Comparison of ENCODE assay signal across 19 cellular contexts in the genomic region with DNA sequence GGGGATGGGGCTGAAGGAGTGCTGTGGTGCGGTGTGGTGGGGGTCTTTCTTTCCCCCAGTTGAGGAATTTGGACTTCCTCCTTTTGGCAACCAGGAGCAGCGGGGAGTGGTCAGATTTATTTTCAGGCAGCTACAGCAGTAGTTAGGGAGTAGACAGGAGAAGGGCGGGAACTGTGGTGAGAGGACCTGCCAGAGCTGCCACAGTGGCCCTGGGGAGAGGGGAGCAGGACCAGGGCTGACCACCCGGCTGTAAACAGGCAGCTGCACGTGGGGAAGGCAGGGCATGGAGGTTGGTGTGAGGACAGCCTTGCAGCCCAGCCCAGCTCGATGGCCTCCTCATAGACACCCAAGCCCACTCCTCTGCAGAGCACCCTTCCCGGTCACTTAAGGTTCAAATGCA.
"Had no signal": no experiment of that assay in that cellular context is flagged by ENCODE, and none has a peak within 500 bp of the region (broad histone marks: within the 10 kb centered on the region; RNA-seq: fewer than 3 reads in every experiment).

No MANE protein-coding gene starts in this region.

- DNase-seq: activated effector memory CD4-positive, alpha-beta T cell treated with Interleukin-2 at 50 U/mL for 16 hours; activated T-cell treated with anti-CD3 and anti-CD28 coated beads, Interleukin-2, amount 50 U/mL, for 1 hour; body of pancreas; dorsolateral prefrontal cortex; esophagus squamous epithelium; foreskin fibroblast; heart left ventricle; islet precursor cell; left lung; psoas muscle; right lobe of liver; stimulated activated CD4-positive, alpha-beta T cell treated with anti-CD3 and anti-CD28 coated beads, Interleukin-4, amount 100 ng/mL, for 1 hour; stimulated activated CD8-positive, alpha-beta memory T cell treated with anti-CD3 and anti-CD28 coated beads, Interleukin-4, amount 100 ng/mL, for 48 hours; stimulated activated naive CD8-positive, alpha-beta T cell treated with anti-CD3 and anti-CD28 coated beads, Interleukin-15, amount 100 ng/mL, for 72 hours; testis had no signal

- H3K27ac Mint-ChIP-seq: activated naive CD4-positive, alpha-beta T cell treated with anti-CD3 and anti-CD28 coated beads, Interleukin-2, amount 50 U/mL, for 24 hours; memory B cell had no signal

- H3K27me3 ChIP-seq: body of pancreas, heart left ventricle, right lobe of liver, testis, vagina had no signal

- H3K4me1 ChIP-seq: right lobe of liver had no signal

- H3K4me1 Mint-ChIP-seq: activated naive CD4-positive, alpha-beta T cell treated with anti-CD3 and anti-CD28 coated beads, Interleukin-2, amount 50 U/mL, for 24 hours; stimulated activated naive CD8-positive, alpha-beta T cell treated with anti-CD3 and anti-CD28 coated beads, Interleukin-15, amount 100 ng/mL, for 72 hours had no signal

- H3K36me3 Mint-ChIP-seq: activated naive CD4-positive, alpha-beta T cell treated with anti-CD3 and anti-CD28 coated beads, Interleukin-2, amount 50 U/mL, for 24 hours; memory B cell had no signal

- H3K36me3 ChIP-seq: esophagus squamous epithelium, heart left ventricle, left lung, right lobe of liver, vagina had no signal

- H3K27me3 Mint-ChIP-seq: stimulated activated naive CD8-positive, alpha-beta T cell treated with anti-CD3 and anti-CD28 coated beads, Interleukin-15, amount 100 ng/mL, for 72 hours had no signal

- H3K9me3 ChIP-seq: body of pancreas, esophagus squamous epithelium, psoas muscle, right lobe of liver, testis, vagina had no signal

- H3K4me3 Mint-ChIP-seq: activated naive CD4-positive, alpha-beta T cell treated with anti-CD3 and anti-CD28 coated beads, Interleukin-2, amount 50 U/mL, for 24 hours; memory B cell; stimulated activated naive CD8-positive, alpha-beta T cell treated with anti-CD3 and anti-CD28 coated beads, Interleukin-15, amount 100 ng/mL, for 72 hours had no signal

- H3K4me3 ChIP-seq: body of pancreas, dorsolateral prefrontal cortex, esophagus squamous epithelium, heart left ventricle, left lung, psoas muscle, right lobe of liver, testis, vagina had no signal

- H3K9me3 Mint-ChIP-seq: activated naive CD4-positive, alpha-beta T cell treated with anti-CD3 and anti-CD28 coated beads, Interleukin-2, amount 50 U/mL, for 24 hours; stimulated activated naive CD8-positive, alpha-beta T cell treated with anti-CD3 and anti-CD28 coated beads, Interleukin-15, amount 100 ng/mL, for 72 hours had no signal

- ATAC-seq: activated CD4-positive, CD25-positive, alpha-beta regulatory T cell treated with anti-CD3 and anti-CD28 coated beads, Interleukin-2, amount 50 U/mL, for 24 hours; body of pancreas; heart left ventricle; left lung; right lobe of liver; stimulated activated naive CD8-positive, alpha-beta T cell treated with anti-CD3 and anti-CD28 coated beads, Interleukin-15, amount 100 ng/mL, for 72 hours had no signal
